Comparison of ENCODE assay signal across 9 cellular contexts in genomic region chrX:112841820-112842157, GRCh38. TPM values are rescaled to one million over a fixed set of nuclear protein-coding genes. Genes with fewer than 3 reads are reported as not detected.
DNase-seq lines count a peak whose midpoint lies in the region; ATAC-seq and TF ChIP-seq lines count a peak whose summit lies in the region.
"Had no signal": no experiment of that assay in that cellular context is flagged by ENCODE, and none has a peak within 500 bp of the region (broad histone marks: within the 10 kb centered on the region; RNA-seq: fewer than 3 reads in every experiment).

No MANE protein-coding gene starts in this region.

- peaks cover 14% of the 10 kb centered on the region for H3K4me1 Mint-ChIP-seq in stimulated activated naive CD8-positive, alpha-beta T cell treated with anti-CD3 and anti-CD28 coated beads, Interleukin-15, Interleukin-2, amounts not matched to agents 100 ng/mL and 50 ng/mL, for 24 hours (ENCODE audit: low read depth)

- dilution Hi-C loops in mammary epithelial cell (cut with HindIII; ENCODE audit: low sequenced_read_pairs) = no loop called here

- no peak overlapping the region for H3K27ac Mint-ChIP-seq in stimulated activated naive CD8-positive, alpha-beta T cell treated with anti-CD3 and anti-CD28 coated beads, Interleukin-15, Interleukin-2, amounts not matched to agents 100 ng/mL and 50 ng/mL, for 24 hours

- in situ Hi-C loops in mammary epithelial cell (cut with MboI; ENCODE audit: low sequenced_read_pairs in 2 of 2) = no loop called here

- H3K27me3 ChIP-seq in mammary epithelial cell (ENCODE audit: insufficient read depth, low read length) (peaks cover 2% of the 10 kb centered on the region), muscle layer of duodenum (ENCODE audit: low read depth, low read length) (no peaks in the 10 kb centered on the region)

- H3K27ac ChIP-seq in mammary epithelial cell (ENCODE audit: insufficient read depth, low read depth, low read length) (no peak overlapping the region), muscle layer of duodenum (ENCODE audit: low read length) (peak overlapping the region; percentile 67)
- H3K27ac ChIP-seq: KMS-11 had no signal

- H3K79me2 ChIP-seq in mammary epithelial cell (ENCODE audit: insufficient read depth, low read length) = no peaks in the 10 kb centered on the region

- ATAC-seq in stimulated activated naive CD8-positive, alpha-beta T cell treated with anti-CD3 and anti-CD28 coated beads, Interleukin-15, Interleukin-2, amounts not matched to agents 100 U/mL and 50 U/mL, for 24 hours = no peak
- ATAC-seq in GM21381 (IDR thresholded peaks at IDR 0.05; ENCODE audit: unreplicated experiment) (no peak), GM21825 (IDR thresholded peaks at IDR 0.05; ENCODE audit: unreplicated experiment) (no peak)

- H3K27me3 Mint-ChIP-seq in stimulated activated naive CD8-positive, alpha-beta T cell treated with anti-CD3 and anti-CD28 coated beads, Interleukin-15, Interleukin-2, amounts not matched to agents 100 ng/mL and 50 ng/mL, for 24 hours = no peaks in the 10 kb centered on the region

- no peaks in the 10 kb centered on the region for H3K36me3 Mint-ChIP-seq in stimulated activated naive CD8-positive, alpha-beta T cell treated with anti-CD3 and anti-CD28 coated beads, Interleukin-15, Interleukin-2, amounts not matched to agents 100 ng/mL and 50 ng/mL, for 24 hours (ENCODE audit: low read depth)

- no TSS peak for BruUV-seq in mammary epithelial cell (replicated peaks; lab: Mats Ljungman, UMichigan)

- peak overlapping the region in 1 of 3 experiments; percentile 2 for H3K4me3 ChIP-seq in mammary epithelial cell (replicated peaks in 1 of 3; ENCODE audit: insufficient read depth in 1 of 3, low read depth in 2 of 3, low read length in 3 of 3)
- H3K4me3 ChIP-seq in muscle layer of duodenum (ENCODE audit: low read depth in 1 of 2, low read length in 2 of 2) = peak overlapping the region; percentile 62 to 80

- H3K4me1 ChIP-seq in mammary epithelial cell (ENCODE audit: insufficient read depth, low read length) (no peaks in the 10 kb centered on the region), muscle layer of duodenum (ENCODE audit: control insufficient read depth in 1 of 2, insufficient read depth in 2 of 2, low read length in 2 of 2) (peaks cover 2% of the 10 kb centered on the region in 2 donors)

- intact Hi-C loops in mammary epithelial cell (cut with micrococcal nuclease) = no loop called here

- no peak for TF ChIP-seq CTCF in mammary epithelial cell (conservative IDR thresholded peaks at IDR 0.05 in 1 of 2, IDR thresholded peaks at IDR 0.05 in 1 of 2; ENCODE audit: extremely low read depth in 1 of 2, insufficient read depth in 1 of 2, low read depth in 1 of 2, low read length in 2 of 2)

- H3K9me3 Mint-ChIP-seq in stimulated activated naive CD8-positive, alpha-beta T cell treated with anti-CD3 and anti-CD28 coated beads, Interleukin-15, Interleukin-2, amounts not matched to agents 100 ng/mL and 50 ng/mL, for 24 hours = no peaks in the 10 kb centered on the region

- H3K9me3 ChIP-seq in mammary epithelial cell (replicated peaks; ENCODE audit: insufficient read depth, low read length) (peaks cover 2% of the 10 kb centered on the region), muscle layer of duodenum (ENCODE audit: control insufficient read depth in 1 of 2, low read length in 2 of 2) (no peaks in the 10 kb centered on the region)

- CTCF ChIA-PET in mammary epithelial cell (lab: Charles Lee; ENCODE audit: low non-redundant PET) = no interaction called here

- H3K4me2 ChIP-seq in mammary epithelial cell (ENCODE audit: insufficient read depth, low read depth, low read length) = peak overlapping the region; percentile 31

- H2AFZ ChIP-seq in mammary epithelial cell (ENCODE audit: low read depth, low read length) = peak overlapping the region; percentile 44

- H3K36me3 ChIP-seq in mammary epithelial cell (ENCODE audit: insufficient read depth, low read length) (no peaks in the 10 kb centered on the region), muscle layer of duodenum (ENCODE audit: control insufficient read depth in 1 of 2, insufficient read depth in 2 of 2, low read length in 2 of 2) (no peaks in the 10 kb centered on the region)

- no peak for DNase-seq in stimulated activated naive CD8-positive, alpha-beta T cell treated with anti-CD3 and anti-CD28 coated beads, Interleukin-15, Interleukin-2, amounts not matched to agents 100 U/mL and 50 U/mL, for 24 hours
- DNase-seq in mammary epithelial cell (no peak), NCI-H2029 treated with DMSO at 0.1 percent for 48 hours (lab: John Stamatoyannopoulos, UW) (no peak), DMS 273 (lab: John Stamatoyannopoulos, UW; ENCODE audit: unreplicated experiment) (no peak)

- peak overlapping the region; percentile 85 for H3K4me3 Mint-ChIP-seq in stimulated activated naive CD8-positive, alpha-beta T cell treated with anti-CD3 and anti-CD28 coated beads, Interleukin-15, Interleukin-2, amounts not matched to agents 100 ng/mL and 50 ng/mL, for 24 hours

- 33% methylated on average over 5 of the region's 5 CpGs for WGBS in mammary epithelial cell (ENCODE audit: low coverage, missing lambda C conversion rate)

- no peaks in the 10 kb centered on the region for H4K20me1 ChIP-seq in mammary epithelial cell (ENCODE audit: insufficient read depth, low read length)

- no peak overlapping the region for H3K9ac ChIP-seq in mammary epithelial cell (ENCODE audit: insufficient read depth, low read length)
- H3K9ac ChIP-seq: KMS-11 had no signal

RNA-seq across cellular contexts. Expression of gene AMOT, which starts 1.2 kb away (rescaled TPM):
- total RNA-seq in mammary epithelial cell = 1 to 10 TPM in 1 of 2 donors, under 1 TPM in 1; 0.09 to 2.7 TPM
- polyA plus RNA-seq in mammary epithelial cell = 0.03 TPM
- polyA minus RNA-seq in mammary epithelial cell = 0.36 TPM
